Comparison of ENCODE assay signal across 17 cellular contexts in genomic region chr20:18003897-18004296, GRCh38. TPM values are rescaled to one million over a fixed set of nuclear protein-coding genes. Genes with fewer than 3 reads are reported as not detected.
DNase-seq lines count a peak whose midpoint lies in the region; ATAC-seq, FAIRE-seq and TF ChIP-seq lines count a peak whose summit lies in the region.
"Had no signal": no experiment of that assay in that cellular context is flagged by ENCODE, and none has a peak within 500 bp of the region (broad histone marks: within the 10 kb centered on the region; RNA-seq: fewer than 3 reads in every experiment).

No MANE protein-coding gene starts in this region.

- H3K9me3 ChIP-seq in HepG2 (ENCODE audit: low read length) (no peaks in the 10 kb centered on the region), right lobe of liver (no peaks in the 10 kb centered on the region)
- H3K9me3 ChIP-seq: ascending aorta had no signal

- H3K27ac ChIP-seq in HepG2 (ENCODE audit: extremely low read length, insufficient read depth, low read length): no peak overlapping the region
- H3K27ac ChIP-seq in right lobe of liver: no peak overlapping the region
- H3K27ac ChIP-seq: ascending aorta had no signal

- ATAC-seq in HepG2 (no peak), right lobe of liver (no peak), HG02852 (IDR thresholded peaks at IDR 0.05; ENCODE audit: unreplicated experiment) (peak; percentile 49)

- H3K4me3 ChIP-seq in HepG2 (replicated peaks in 1 of 3; ENCODE audit: insufficient read depth in 1 of 3, low read depth in 2 of 3, low read length in 3 of 3) (peak overlapping the region in 1 of 3 experiments; percentile 1; a peak in 1 of 6 replicates), right lobe of liver (no peak overlapping the region)
- H3K4me3 ChIP-seq: ascending aorta had no signal

- no peak for TF ChIP-seq EP300 in HepG2 (IDR thresholded peaks at IDR 0.05; ENCODE audit: low read depth in 2 of 2, low read length in 2 of 2)
- no peak for TF ChIP-seq EP300 in HepG2 (CRISPR knock-in tag; IDR thresholded peaks at IDR 0.05; ENCODE audit: borderline replicate concordance)

- H3K4me1 ChIP-seq in HepG2 (ENCODE audit: insufficient read depth, low read length) (peaks cover 68% of the 10 kb centered on the region), right lobe of liver (peaks cover 0 to 30% (median 0%) of the 10 kb centered on the region in 4 donors)
- H3K4me1 ChIP-seq: ascending aorta had no signal

- peaks cover 5 to 44% of the 10 kb centered on the region in 2 experiments; a peak in 4 of 5 replicates for H3K27me3 ChIP-seq in HepG2 (ENCODE audit: control insufficient read depth in 1 of 2, insufficient read depth in 2 of 2, low read length in 2 of 2)
- no peaks in the 10 kb centered on the region for H3K27me3 ChIP-seq in right lobe of liver
- H3K27me3 ChIP-seq: ascending aorta had no signal

- CTCF ChIA-PET in HepG2 (lab: Yijun Ruan, JAX; ENCODE audit: low intra/inter-chr PET ratio, low total read pairs): no interaction called here

- TF ChIP-seq RAD21 in HepG2 (CRISPR knock-in tag; IDR thresholded peaks at IDR 0.05): no peak

- no peak overlapping the region for H3K9ac ChIP-seq in HepG2 (ENCODE audit: insufficient read depth, low read depth, low read length)

- no peaks in the 10 kb centered on the region for H3K79me2 ChIP-seq in HepG2 (ENCODE audit: insufficient read depth, low read length)

- TF ChIP-seq POLR2A in HepG2 (IDR thresholded peaks at IDR 0.05; ENCODE audit: insufficient read depth in 1 of 2, low read depth in 2 of 2, low read length in 2 of 2): no peak
- TF ChIP-seq POLR2A in right lobe of liver (IDR thresholded peaks at IDR 0.05): no peak

- H4K20me1 ChIP-seq in HepG2 (ENCODE audit: insufficient read depth, low read length): no peaks in the 10 kb centered on the region

- no TSS peak for BruUV-seq in HepG2 (replicated peaks; lab: Mats Ljungman, UMichigan)

- peak overlapping the region; percentile 46 for H3K4me2 ChIP-seq in HepG2 (ENCODE audit: low read depth, low read length)

- TF ChIP-seq CTCF in HepG2 (CRISPR knock-in tag; IDR thresholded peaks at IDR 0.05): no peak
- no peak for TF ChIP-seq CTCF in right lobe of liver (IDR thresholded peaks at IDR 0.05)

- in situ Hi-C loops in HepG2 (cut with HindIII; ENCODE audit: extremely low pct_ligation_motif_present, low pct_unique_long_range_greater_than_20kb) (no loop called here), SK-MEL-5 (cut with HindIII; ENCODE audit: low pct_unique_long_range_greater_than_20kb, low sequenced_read_pairs) (no loop called here)

- intact Hi-C loops in HepG2 (cut with micrococcal nuclease; ENCODE audit: unreplicated experiment): loop anchor here (10.0 kb wide), 1 partner anchor 131 kb away; the partner anchor contains the start of genes KAT14 and PET117
- intact Hi-C loops in right lobe of liver (cut with DNase I): no loop called here

- no peak overlapping the region for H2AFZ ChIP-seq in HepG2 (ENCODE audit: low read length)

- POLR2A ChIA-PET in HepG2 (lab: Yijun Ruan, JAX): interaction anchor here (0.9 to 2.7 kb wide), 6 partner anchors 9 to 459 kb away, joined by 3 to 7 read pairs (median 3); no protein-coding TSS in a partner anchor

- 9% methylated on average over 5 of the region's 5 CpGs for WGBS in HepG2 (ENCODE audit: low lambda C conversion rate)
- 60% methylated on average over 2 of the region's 5 CpGs for WGBS in right lobe of liver (ENCODE audit: insufficient coverage, low coverage, low lambda C conversion rate, missing lambda C conversion rate)

- FAIRE-seq in HepG2 (lab: Jason Lieb, UNC): no peak

- DNase-seq in HepG2 (ENCODE audit: low spot score) (no peak), right lobe of liver (no peak), SK-MEL-5 (ENCODE audit: low read depth, low spot score) (peak; percentile 56), NCI-H1105 (lab: John Stamatoyannopoulos, UW) (no peak), T-helper 9 cell (no peak), NCI-H1092 treated with DMSO at 0.1 percent for 48 hours (lab: John Stamatoyannopoulos, UW) (no peak), HT-29 (ENCODE audit: low spot score) (no peak)
- DNase-seq: 8988T; activated CD4-positive, alpha-beta memory T cell treated with anti-CD3 and anti-CD28 coated beads, Interleukin-2, amount 10 ng/mL, durations not matched to agents 7 days and 5 days; CD8-positive, alpha-beta memory T cell; GDM1; NCI-H524 treated with DMSO at 0.1 percent for 48 hours; T1000 had no signal

- H3K36me3 ChIP-seq in HepG2 (replicated peaks in 1 of 2; ENCODE audit: control insufficient read depth in 1 of 2, insufficient read depth in 2 of 2, low read length in 2 of 2): no peaks in the 10 kb centered on the region
- H3K36me3 ChIP-seq in right lobe of liver: no peaks in the 10 kb centered on the region
- H3K36me3 ChIP-seq: ascending aorta had no signal

RNA-seq across cellular contexts. Expression of gene MGME1, which starts 35.1 kb away (rescaled TPM):
- total RNA-seq in HepG2 (2016; rRNA removed; fragmentation: Illumina TruSeq; extraction: Trizol) (66.6 and 79.5 TPM in 2 replicates), right lobe of liver (1 to 10 TPM; 6.0 to 8.4 (median 7.5) TPM)
- 15.1 and 18.2 TPM in 2 replicates for total RNA-seq in HepG2 (2016; cell fraction: cytosol; rRNA removed; fragmentation: Illumina TruSeq; extraction: Trizol; ENCODE audit: low read depth)
- 62.8 and 78.1 TPM in 2 replicates for total RNA-seq in HepG2 (2016; cell fraction: insoluble cytoplasmic fraction; rRNA removed; fragmentation: Illumina TruSeq; extraction: Trizol)
- total RNA-seq in HepG2 (2016; cell fraction: membrane; rRNA removed; fragmentation: Illumina TruSeq; extraction: Trizol): 41.7 and 44.4 TPM in 2 replicates
- total RNA-seq in HepG2 (2016; cell fraction: nucleus; rRNA removed; fragmentation: Illumina TruSeq; extraction: Trizol): 67.8 and 71.1 TPM in 2 replicates
- polyA plus RNA-seq in HepG2 (2011; rRNA removed): 24.8 and 36.7 TPM in 2 replicates
- 17.2 and 20.9 TPM in 2 replicates for polyA plus RNA-seq in HepG2 (2011; cell fraction: cytosol; rRNA removed)
- 18.4 and 19.3 TPM in 2 replicates for polyA plus RNA-seq in HepG2 (2011; cell fraction: nucleus; rRNA removed)
- 31.5 and 47.5 TPM in 2 replicates for polyA plus RNA-seq in HepG2 (2012)
- 14.4 and 14.8 TPM in 2 replicates for polyA plus RNA-seq in HepG2 (2016; cell fraction: cytosol; fragmentation: Illumina TruSeq; extraction: Trizol; ENCODE audit: low read depth)
- polyA plus RNA-seq in HepG2 (2016; cell fraction: insoluble cytoplasmic fraction; fragmentation: Illumina TruSeq; extraction: Trizol; ENCODE audit: low read depth): 84.4 and 86.8 TPM in 2 replicates
- polyA plus RNA-seq in HepG2 (2016; cell fraction: membrane; fragmentation: Illumina TruSeq; extraction: Trizol; ENCODE audit: low read depth): 29.4 and 31.2 TPM in 2 replicates
- polyA plus RNA-seq in HepG2 (2016; cell fraction: nucleus; fragmentation: Illumina TruSeq; extraction: Trizol; ENCODE audit: insufficient read depth, low read depth): 117 TPM in 2 replicates
- polyA minus RNA-seq in HepG2 (2011; rRNA and poly(A)+ RNA removed; ENCODE audit: low replicate concordance): 14.2 and 14.9 TPM in 2 replicates
- 30.8 and 31.4 TPM in 2 replicates for polyA minus RNA-seq in HepG2 (2011; cell fraction: cytosol; rRNA and poly(A)+ RNA removed)
- polyA minus RNA-seq in HepG2 (2011; cell fraction: nucleus; rRNA and poly(A)+ RNA removed): 48.9 and 53.8 TPM in 2 replicates
- total RNA-seq in SK-MEL-5 (2014; rRNA removed; shearing (Covaris generic)): 32.8 and 34.9 TPM in 2 replicates
- 23.7 and 32.6 TPM in 2 replicates for polyA plus RNA-seq in SK-MEL-5 (2015; cell fraction: cytosol; rRNA removed)
- polyA plus RNA-seq in SK-MEL-5 (2015; cell fraction: nucleus; rRNA removed): 42.9 and 43.1 TPM in 2 replicates
- 10.9 and 14.0 TPM in 2 replicates for total RNA-seq in HT-29 (2014; rRNA removed; shearing (Covaris generic))

RNA-seq across cellular contexts. Expression of gene SNX5, which starts 35.3 kb away (rescaled TPM):
- total RNA-seq in HepG2 (2016; rRNA removed; fragmentation: Illumina TruSeq; extraction: Trizol) (1,040 and 1,306 TPM in 2 replicates), right lobe of liver (10 to 100 TPM; 32.6 to 74.5 (median 46.0) TPM)
- total RNA-seq in HepG2 (2016; cell fraction: cytosol; rRNA removed; fragmentation: Illumina TruSeq; extraction: Trizol; ENCODE audit: low read depth): 667 and 747 TPM in 2 replicates
- 1,050 and 1,299 TPM in 2 replicates for total RNA-seq in HepG2 (2016; cell fraction: insoluble cytoplasmic fraction; rRNA removed; fragmentation: Illumina TruSeq; extraction: Trizol)
- 1,275 and 1,485 TPM in 2 replicates for total RNA-seq in HepG2 (2016; cell fraction: membrane; rRNA removed; fragmentation: Illumina TruSeq; extraction: Trizol)
- total RNA-seq in HepG2 (2016; cell fraction: nucleus; rRNA removed; fragmentation: Illumina TruSeq; extraction: Trizol): 908 and 989 TPM in 2 replicates
- 448 and 664 TPM in 2 replicates for polyA plus RNA-seq in HepG2 (2011; rRNA removed)
- polyA plus RNA-seq in HepG2 (2011; cell fraction: cytosol; rRNA removed): 385 and 413 TPM in 2 replicates
- 462 and 532 TPM in 2 replicates for polyA plus RNA-seq in HepG2 (2011; cell fraction: nucleus; rRNA removed)
- polyA plus RNA-seq in HepG2 (2012): 554 and 823 TPM in 2 replicates
- 567 and 609 TPM in 2 replicates for polyA plus RNA-seq in HepG2 (2016; cell fraction: cytosol; fragmentation: Illumina TruSeq; extraction: Trizol; ENCODE audit: low read depth)
- polyA plus RNA-seq in HepG2 (2016; cell fraction: insoluble cytoplasmic fraction; fragmentation: Illumina TruSeq; extraction: Trizol; ENCODE audit: low read depth): 1,268 and 1,299 TPM in 2 replicates
- 1,062 and 1,196 TPM in 2 replicates for polyA plus RNA-seq in HepG2 (2016; cell fraction: membrane; fragmentation: Illumina TruSeq; extraction: Trizol; ENCODE audit: low read depth)
- 1,466 and 1,524 TPM in 2 replicates for polyA plus RNA-seq in HepG2 (2016; cell fraction: nucleus; fragmentation: Illumina TruSeq; extraction: Trizol; ENCODE audit: insufficient read depth, low read depth)
- 79.2 and 575 TPM in 2 replicates for polyA minus RNA-seq in HepG2 (2011; rRNA and poly(A)+ RNA removed; ENCODE audit: low replicate concordance)
- polyA minus RNA-seq in HepG2 (2011; cell fraction: cytosol; rRNA and poly(A)+ RNA removed): 326 and 349 TPM in 2 replicates
- 855 and 898 TPM in 2 replicates for polyA minus RNA-seq in HepG2 (2011; cell fraction: nucleus; rRNA and poly(A)+ RNA removed)
- total RNA-seq in SK-MEL-5 (2014; rRNA removed; shearing (Covaris generic)): 163 and 176 TPM in 2 replicates
- 119 and 153 TPM in 2 replicates for polyA plus RNA-seq in SK-MEL-5 (2015; cell fraction: cytosol; rRNA removed)
- polyA plus RNA-seq in SK-MEL-5 (2015; cell fraction: nucleus; rRNA removed): 459 and 517 TPM in 2 replicates
- 181 and 203 TPM in 2 replicates for total RNA-seq in HT-29 (2014; rRNA removed; shearing (Covaris generic))

RNA-seq across cellular contexts. Expression of gene OVOL2, which starts 53.8 kb away (rescaled TPM):
- total RNA-seq in HepG2 (2016; rRNA removed; fragmentation: Illumina TruSeq; extraction: Trizol) (0.21 and 0.31 TPM in 2 replicates), right lobe of liver (under 1 TPM in 1 of 6 experiments, not detected in 5; 0.25 TPM)
- not detected in 2 replicates for total RNA-seq in HepG2 (2016; cell fraction: cytosol; rRNA removed; fragmentation: Illumina TruSeq; extraction: Trizol; ENCODE audit: low read depth)
- total RNA-seq in HepG2 (2016; cell fraction: insoluble cytoplasmic fraction; rRNA removed; fragmentation: Illumina TruSeq; extraction: Trizol): 0.12 and 0.24 TPM in 2 replicates
- 0.19 and 0.28 TPM in 2 replicates for total RNA-seq in HepG2 (2016; cell fraction: membrane; rRNA removed; fragmentation: Illumina TruSeq; extraction: Trizol)
- 0.56 TPM in 1 of 2 replicates, not detected in the other for total RNA-seq in HepG2 (2016; cell fraction: nucleus; rRNA removed; fragmentation: Illumina TruSeq; extraction: Trizol)
- 0.10 and 0.20 TPM in 2 replicates for polyA plus RNA-seq in HepG2 (2011; rRNA removed)
- polyA plus RNA-seq in HepG2 (2011; cell fraction: cytosol; rRNA removed): 0.07 and 0.13 TPM in 2 replicates
- polyA plus RNA-seq in HepG2 (2011; cell fraction: nucleus; rRNA removed): not detected in 2 replicates
- polyA plus RNA-seq in HepG2 (2012): 0.09 TPM in 1 of 2 replicates, not detected in the other
- 0.27 and 0.28 TPM in 2 replicates for polyA plus RNA-seq in HepG2 (2016; cell fraction: cytosol; fragmentation: Illumina TruSeq; extraction: Trizol; ENCODE audit: low read depth)
- 0.20 and 0.25 TPM in 2 replicates for polyA plus RNA-seq in HepG2 (2016; cell fraction: insoluble cytoplasmic fraction; fragmentation: Illumina TruSeq; extraction: Trizol; ENCODE audit: low read depth)
- polyA plus RNA-seq in HepG2 (2016; cell fraction: membrane; fragmentation: Illumina TruSeq; extraction: Trizol; ENCODE audit: low read depth): 0.19 and 0.22 TPM in 2 replicates
- polyA plus RNA-seq in HepG2 (2016; cell fraction: nucleus; fragmentation: Illumina TruSeq; extraction: Trizol; ENCODE audit: insufficient read depth, low read depth): not detected in 2 replicates
- polyA minus RNA-seq in HepG2 (2011; rRNA and poly(A)+ RNA removed; ENCODE audit: low replicate concordance): 0.16 TPM in 1 of 2 replicates, not detected in the other
- polyA minus RNA-seq in HepG2 (2011; cell fraction: cytosol; rRNA and poly(A)+ RNA removed): not detected in 2 replicates
- not detected in 2 replicates for polyA minus RNA-seq in HepG2 (2011; cell fraction: nucleus; rRNA and poly(A)+ RNA removed)
- not detected in 2 replicates for total RNA-seq in SK-MEL-5 (2014; rRNA removed; shearing (Covaris generic))
- polyA plus RNA-seq in SK-MEL-5 (2015; cell fraction: cytosol; rRNA removed): not detected in 2 replicates
- polyA plus RNA-seq in SK-MEL-5 (2015; cell fraction: nucleus; rRNA removed): not detected in 2 replicates
- 17.9 and 18.8 TPM in 2 replicates for total RNA-seq in HT-29 (2014; rRNA removed; shearing (Covaris generic))
- total RNA-seq: activated T-helper 2 cell treated with anti-CD3 and anti-CD28 coated beads, Interferon-gamma antibody, Interleukin-2, Interleukin-4, amounts not matched to agents 10 μg/mL and 5 μg/mL and 100 μg/mL, durations not matched to agents 14 hours and 24 hours and 36 hours; ascending aorta; CD8-positive, alpha-beta memory T cell; omental fat pad had no signal
- polyA plus RNA-seq: CD8-positive, alpha-beta memory T cell had no signal

Comparison
In these comparisons a context has a peak if more than half of its experiments do, and no peak if none do; other contexts are left out.
1. RNA of gene OVOL2, which starts 53.8 kb away (total RNA-seq): 17.9 to 18.8 TPM in HT-29; 0.12 to 0.56 TPM in HepG2, 0.25 TPM in right lobe of liver and not detected in SK-MEL-5; every median in the first group is over 10 times any median in the second.